In genomic region chr14:95321201-95321600, GRCh38 we compare ENCODE assay signal across 18 cellular contexts. TPM values are rescaled to one million over a fixed set of nuclear protein-coding genes. Genes with fewer than 3 reads are reported as not detected.
DNase-seq lines count a peak whose midpoint lies in the region; ATAC-seq, FAIRE-seq and TF ChIP-seq lines count a peak whose summit lies in the region.
"Had no signal": no experiment of that assay in that cellular context is flagged by ENCODE, and none has a peak within 500 bp of the region (broad histone marks: within the 10 kb centered on the region; RNA-seq: fewer than 3 reads in every experiment).

No MANE protein-coding gene starts in this region.

- peaks cover 9% of the 10 kb centered on the region for H3K4me1 Mint-ChIP-seq in T-helper 2 cell treated with Interferon-gamma antibody and Interleukin-4, amounts not matched to agents 5 μg/mL and 100 μg/mL, for 36 hours (ENCODE audit: low read depth)

- H3K23me2 ChIP-seq in H1 (ENCODE audit: low read depth, low read length): peaks cover 7% of the 10 kb centered on the region; the same call in 1 of the 2 replicates

- peak in 1 of 2 experiments; percentile 12; a peak in 1 of 4 replicates for TF ChIP-seq RAD21 in H1 (IDR thresholded peaks at IDR 0.05 in 1 of 2, conservative IDR thresholded peaks at IDR 0.05 in 1 of 2; ENCODE audit: low read depth in 2 of 2, low read length in 2 of 2)

- peaks cover 0 to 3% of the 10 kb centered on the region in 2 experiments for H4K20me1 ChIP-seq in H1 (replicated peaks in 1 of 2; ENCODE audit: control insufficient read depth in 1 of 2, insufficient read depth in 2 of 2, low read length in 2 of 2)

- in situ Hi-C loops in gastrocnemius medialis (cut with MboI; ENCODE audit: low sequenced_read_pairs in 4 of 4): no loop called here

- H4K5ac ChIP-seq in H1 (ENCODE audit: insufficient read length, low read depth, low read length): no peak overlapping the region

- no peak overlapping the region for H2BK20ac ChIP-seq in H1 (ENCODE audit: low read length)

- H3K9ac ChIP-seq in H1 (replicated peaks in 1 of 4; ENCODE audit: extremely low read depth in 1 of 4, low read depth in 3 of 4, low read length in 3 of 4): no peak overlapping the region

- no peak overlapping the region for H3K14ac ChIP-seq in H1 (ENCODE audit: insufficient read length)

- 90% methylated on average over 4 of the region's 4 CpGs; no CpG with 5 or more reads in 1 of the 2 experiments for WGBS in H1 (ENCODE audit: extremely low coverage in 1 of 2, insufficient coverage in 1 of 2, insufficient read length in 1 of 2, insufficient replicate concordance in 2 of 2, low coverage in 1 of 2, low lambda C conversion rate in 2 of 2, missing lambda C conversion rate in 1 of 2), 2 experiments

- ATAC-seq in gastrocnemius medialis: no peak
- no peak for ATAC-seq in HG03457 (IDR thresholded peaks at IDR 0.05; ENCODE audit: unreplicated experiment)
- ATAC-seq in GM21717 (IDR thresholded peaks at IDR 0.05; ENCODE audit: unreplicated experiment): no peak
- no peak for ATAC-seq in HG02884 (IDR thresholded peaks at IDR 0.05; ENCODE audit: unreplicated experiment)
- ATAC-seq: PC-3 had no signal

- peak overlapping the region; percentile 16 for H3K4me3 Mint-ChIP-seq in T-helper 2 cell treated with Interferon-gamma antibody and Interleukin-4, amounts not matched to agents 5 μg/mL and 100 μg/mL, for 36 hours

- H3K4me3 ChIP-seq in H1 (ENCODE audit: extremely low read depth in 1 of 4, insufficient read depth in 2 of 4, low read depth in 3 of 4, low read length in 4 of 4): no peak overlapping the region
- H3K4me3 ChIP-seq in gastrocnemius medialis: no peak overlapping the region

- H4K91ac ChIP-seq in H1 (replicated peaks; ENCODE audit: insufficient read length, low read length): no peak overlapping the region

- peaks cover 0 to 12% (median 12%) of the 10 kb centered on the region in 4 experiments; a peak in 5 of 7 replicates for H3K27me3 ChIP-seq in H1 (replicated peaks in 1 of 4; ENCODE audit: control insufficient read depth in 3 of 4, extremely low read depth in 1 of 4, insufficient read depth in 3 of 4, low read length in 3 of 4)
- H3K27me3 ChIP-seq in gastrocnemius medialis: no peaks in the 10 kb centered on the region

- no peaks in the 10 kb centered on the region for H3K79me2 ChIP-seq in H1 (ENCODE audit: control insufficient read depth in 1 of 2, insufficient read depth in 2 of 2, low read length in 2 of 2)

- POLR2A ChIA-PET in H1 (lab: Charles Lee; ENCODE audit: partially characterized antibody): no interaction called here

- DNase-seq in T-helper 2 cell treated with Interferon-gamma antibody and Interleukin-4, amounts not matched to agents 5 μg/mL and 100 μg/mL, for 36 hours (ENCODE audit: low spot score): no peak
- DNase-seq in T-helper 2 cell (no peak), NCI-H69 (lab: John Stamatoyannopoulos, UW) (peak; percentile 9), H1 (ENCODE audit: low read depth in 1 of 2, low spot score in 2 of 2) (no peak), gastrocnemius medialis (no peak)
- DNase-seq: activated naive CD8-positive, alpha-beta T cell treated with anti-CD3 and anti-CD28 coated beads, Interleukin-2, amount 10 ng/mL, durations not matched to agents 7 days and 5 days; central memory CD4-positive, alpha-beta T cell; Kasumi-1; midbrain; NCI-H187; NCI-H524; PC-3; stimulated activated CD4-positive, alpha-beta T cell treated with anti-CD3 and anti-CD28 coated beads, Interleukin-12 subunit alpha, Interleukin-12 subunit beta, amount 100 ng/mL, for 4 hours had no signal

- H3K36me3 ChIP-seq in H1 (ENCODE audit: control insufficient read depth in 2 of 4, insufficient read depth in 4 of 4, low read length in 3 of 4) (no peaks in the 10 kb centered on the region), gastrocnemius medialis (no peaks in the 10 kb centered on the region)

- no peak for TF ChIP-seq POLR2A in H1 (IDR thresholded peaks at IDR 0.05; ENCODE audit: control extremely low read depth in 1 of 2, low read depth in 2 of 2, low read length in 2 of 2)
- TF ChIP-seq POLR2A in gastrocnemius medialis (IDR thresholded peaks at IDR 0.05): no peak

- peak overlapping the region; percentile 19; the same call in 1 of the 2 replicates for H2BK12ac ChIP-seq in H1 (ENCODE audit: low read depth, low read length)

- FAIRE-seq in H1 (lab: Jason Lieb, UNC): no peak
- FAIRE-seq: endothelial cell of umbilical vein, keratinocyte had no signal

- H3K23ac ChIP-seq in H1 (ENCODE audit: insufficient read length): no peak overlapping the region

- no peak overlapping the region for H3K18ac ChIP-seq in H1 (ENCODE audit: extremely low read depth, low read length)

- intact Hi-C loops in gastrocnemius medialis (cut with DNase I; ENCODE audit: low total_unique reads): no loop called here

- H3K79me1 ChIP-seq in H1 (ENCODE audit: low read depth, low read length): peaks cover 1% of the 10 kb centered on the region; the same call in 1 of the 2 replicates

- 0 out of 2 replicates have a peak overlapping the region, but pooled peaks have one; percentile 65 for H2BK15ac ChIP-seq in H1 (ENCODE audit: low read length)

- H2BK120ac ChIP-seq in H1 (replicated peaks; ENCODE audit: low read depth, low read length): no peak overlapping the region

- H3K9me3 ChIP-seq in H1 (ENCODE audit: insufficient read depth in 2 of 2, low read depth in 1 of 2, low read length in 1 of 2) (no peaks in the 10 kb centered on the region), gastrocnemius medialis (no peaks in the 10 kb centered on the region)

- H3K56ac ChIP-seq in H1 (replicated peaks; ENCODE audit: insufficient read length, low read depth, low read length): no peak overlapping the region

- H2AK5ac ChIP-seq in H1 (ENCODE audit: low read depth, low read length): no peak overlapping the region

- no peak overlapping the region for H4K8ac ChIP-seq in H1 (ENCODE audit: extremely low read depth, insufficient read depth, low read length)

- H3K4me1 ChIP-seq in H1 (replicated peaks in 1 of 4; ENCODE audit: control insufficient read depth in 3 of 4, insufficient read depth in 4 of 4, low read length in 3 of 4) (peaks cover 0 to 9% (median 4%) of the 10 kb centered on the region in 4 experiments; a peak in 4 of 7 replicates), gastrocnemius medialis (peaks cover 13% of the 10 kb centered on the region in 2 donors)

- TF ChIP-seq CTCF in H1 (IDR thresholded peaks at IDR 0.05; ENCODE audit: control extremely low read depth in 1 of 3, insufficient read depth in 1 of 3, low read depth in 1 of 3, low read length in 3 of 3) (no peak), gastrocnemius medialis (IDR thresholded peaks at IDR 0.05 in 4 of 5, conservative IDR thresholded peaks at IDR 0.05 in 1 of 5) (no peak)

- CTCF ChIA-PET in H1 (lab: Charles Lee; ENCODE audit: partially characterized antibody): interaction anchor here (0.6 to 1.1 kb wide), 4 partner anchors 15 to 136 kb away, joined by 3 to 5 read pairs (median 4); no protein-coding TSS in a partner anchor

- H3K36me3 Mint-ChIP-seq in T-helper 2 cell treated with Interferon-gamma antibody and Interleukin-4, amounts not matched to agents 5 μg/mL and 100 μg/mL, for 36 hours (ENCODE audit: low read depth): no peaks in the 10 kb centered on the region
- H3K36me3 Mint-ChIP-seq: activated naive CD8-positive, alpha-beta T cell treated with anti-CD3 and anti-CD28 coated beads, Interleukin-2, amount 10 ng/mL, durations not matched to agents 7 days and 5 days had no signal

- no peaks in the 10 kb centered on the region for H3K9me3 Mint-ChIP-seq in T-helper 2 cell treated with Interferon-gamma antibody and Interleukin-4, amounts not matched to agents 5 μg/mL and 100 μg/mL, for 36 hours
- H3K9me3 Mint-ChIP-seq: activated naive CD8-positive, alpha-beta T cell treated with anti-CD3 and anti-CD28 coated beads, Interleukin-2, amount 10 ng/mL, durations not matched to agents 7 days and 5 days had no signal

- no peak overlapping the region for H3K4me2 ChIP-seq in H1 (ENCODE audit: insufficient read depth in 1 of 2, low read depth in 2 of 2, low read length in 2 of 2)

- H3K27ac Mint-ChIP-seq in T-helper 2 cell treated with Interferon-gamma antibody and Interleukin-4, amounts not matched to agents 5 μg/mL and 100 μg/mL, for 36 hours: no peak overlapping the region
- H3K27ac Mint-ChIP-seq: activated naive CD8-positive, alpha-beta T cell treated with anti-CD3 and anti-CD28 coated beads, Interleukin-2, amount 10 ng/mL, durations not matched to agents 7 days and 5 days had no signal

- TF ChIP-seq EP300 in H1 (IDR thresholded peaks at IDR 0.05; ENCODE audit: borderline replicate concordance in 1 of 2, low read depth in 2 of 2, low read length in 2 of 2): no peak

- no peak overlapping the region for H3K4ac ChIP-seq in H1 (replicated peaks; ENCODE audit: insufficient read length, low read depth, low read length)

- no peak overlapping the region for H3K27ac ChIP-seq in H1 (ENCODE audit: low read depth, low read length)
- peak overlapping the region; percentile 69 to 78 (median 74) for H3K27ac ChIP-seq in gastrocnemius medialis

- H3K27me3 Mint-ChIP-seq in T-helper 2 cell treated with Interferon-gamma antibody and Interleukin-4, amounts not matched to agents 5 μg/mL and 100 μg/mL, for 36 hours (ENCODE audit: low read depth): peaks cover 62% of the 10 kb centered on the region

- H2BK5ac ChIP-seq in H1 (ENCODE audit: low read depth, low read length): no peak overlapping the region

- H2AFZ ChIP-seq in H1 (ENCODE audit: low read length): no peak overlapping the region

TF ChIP-seq in H1, 55 proteins besides CTCF, POLR2A, EP300 and RAD21 (continues in another document):
- TF ChIP-seq SAP30 (IDR thresholded peaks at IDR 0.05; ENCODE audit: insufficient read depth, insufficient replicate concordance, low read length) (no peak), TAF7 (optimal IDR thresholded peaks at IDR 0.05; ENCODE audit: borderline replicate concordance, low read depth, low read length) (no peak), SP2 (IDR thresholded peaks at IDR 0.05; ENCODE audit: low read length) (no peak), JUN (IDR thresholded peaks at IDR 0.05; ENCODE audit: low read depth, low read length) (no peak), ZNF274 (IDR thresholded peaks at IDR 0.05; ENCODE audit: borderline replicate concordance, extremely low read depth, low read length) (no peak), KDM4A (IDR thresholded peaks at IDR 0.05; ENCODE audit: low read depth, low read length, severe bottlenecking) (no peak)

RNA-seq across cellular contexts. Expression of gene CLMN, which starts 1.5 kb away (rescaled TPM):
- 7.6 and 8.2 TPM in 2 replicates for total RNA-seq in H1 (2021; fragmentation: NEBNext Ultra II Directional; extraction: Animal tissue kit (Norgen Biotek cat#: 25700))
- 1.4 and 1.6 TPM in 2 replicates for polyA plus RNA-seq in H1 (2011; rRNA removed)
- polyA plus RNA-seq in H1 (2011; cell fraction: cytosol; rRNA removed): 2.3 TPM
- polyA plus RNA-seq in H1 (2011; cell fraction: nucleus; rRNA removed): 5.6 TPM
- 3.4 to 4.8 TPM (median 4.7 TPM) in 4 replicates for polyA plus RNA-seq in H1 (2012, experiment 1 of 2)
- 1.5 TPM for polyA plus RNA-seq in H1 (2012, experiment 2 of 2)
- 3.2 TPM for polyA plus RNA-seq in H1 (2013, experiment 1 of 2)
- 3.0 TPM for polyA plus RNA-seq in H1 (2013, experiment 2 of 2)
- 3.8 and 9.6 TPM in 2 replicates for polyA minus RNA-seq in H1 (2011; rRNA and poly(A)+ RNA removed)
- 2.9 TPM for polyA minus RNA-seq in H1 (2011; cell fraction: cytosol; rRNA and poly(A)+ RNA removed)
- polyA minus RNA-seq in H1 (2011; cell fraction: nucleus; rRNA and poly(A)+ RNA removed): 5.8 TPM
- 1 to 10 TPM; 3.8 to 8.8 (median 5.8) TPM for total RNA-seq in gastrocnemius medialis
